In the genomic region with DNA sequence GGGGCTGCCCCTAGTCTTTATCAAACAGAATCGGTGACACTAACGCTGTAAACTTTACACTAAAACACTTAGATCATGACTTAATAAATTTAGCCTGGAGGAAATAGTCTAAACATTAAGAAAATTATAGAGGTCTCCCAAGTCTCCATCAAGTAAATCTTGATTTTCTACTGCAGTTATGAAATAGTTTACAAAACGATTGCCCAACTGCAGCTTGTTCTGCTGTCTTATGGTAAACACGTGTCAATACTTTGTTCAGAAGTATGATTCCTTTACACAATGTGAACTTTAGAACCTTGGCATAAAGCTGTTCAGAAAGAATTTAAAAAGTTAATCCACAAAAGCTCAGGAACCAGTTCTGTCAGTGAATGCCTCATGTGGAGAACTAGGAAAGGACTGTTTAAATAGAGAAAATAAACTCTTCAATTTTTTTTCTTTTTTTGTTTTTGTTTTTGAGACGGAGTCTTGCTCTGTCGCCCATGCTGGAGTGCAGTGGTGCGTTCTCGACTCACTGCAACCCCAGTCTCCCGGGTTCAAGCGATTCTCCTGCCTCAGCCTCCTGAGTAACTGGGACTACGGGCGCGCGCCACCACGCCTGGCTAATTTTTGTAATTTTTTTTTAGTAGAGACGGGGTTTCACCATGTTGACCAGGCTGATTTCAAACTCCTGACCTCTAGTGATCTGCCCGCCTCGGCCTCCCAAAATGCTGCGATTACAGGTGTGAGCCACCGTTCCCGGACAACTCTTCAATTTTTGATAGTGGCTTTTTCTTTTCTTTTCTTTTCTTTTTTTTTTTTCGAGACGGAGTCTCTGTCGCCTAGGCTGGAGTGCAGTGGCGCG, we compare ENCODE assay signal across 1 cellular context.
TF ChIP-seq lines count a peak whose summit lies in the region.

No MANE protein-coding gene starts in this region.

TF ChIP-seq in GM12878, 131 proteins besides CTCF, POLR2A, EP300 and RAD21 (continued from another document):
- TF ChIP-seq REST (IDR thresholded peaks at IDR 0.05; ENCODE audit: low read depth, low read length) (no peak), MLLT1 (IDR thresholded peaks at IDR 0.05) (peak; percentile 98)
- TF ChIP-seq, protein P1, sequence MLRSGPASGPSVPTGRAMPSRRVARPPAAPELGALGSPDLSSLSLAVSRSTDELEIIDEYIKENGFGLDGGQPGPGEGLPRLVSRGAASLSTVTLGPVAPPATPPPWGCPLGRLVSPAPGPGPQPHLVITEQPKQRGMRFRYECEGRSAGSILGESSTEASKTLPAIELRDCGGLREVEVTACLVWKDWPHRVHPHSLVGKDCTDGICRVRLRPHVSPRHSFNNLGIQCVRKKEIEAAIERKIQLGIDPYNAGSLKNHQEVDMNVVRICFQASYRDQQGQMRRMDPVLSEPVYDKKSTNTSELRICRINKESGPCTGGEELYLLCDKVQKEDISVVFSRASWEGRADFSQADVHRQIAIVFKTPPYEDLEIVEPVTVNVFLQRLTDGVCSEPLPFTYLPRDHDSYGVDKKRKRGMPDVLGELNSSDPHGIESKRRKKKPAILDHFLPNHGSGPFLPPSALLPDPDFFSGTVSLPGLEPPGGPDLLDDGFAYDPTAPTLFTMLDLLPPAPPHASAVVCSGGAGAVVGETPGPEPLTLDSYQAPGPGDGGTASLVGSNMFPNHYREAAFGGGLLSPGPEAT (IDR thresholded peaks at IDR 0.05; ENCODE audit: low read depth): no peak
